In the genomic region with DNA sequence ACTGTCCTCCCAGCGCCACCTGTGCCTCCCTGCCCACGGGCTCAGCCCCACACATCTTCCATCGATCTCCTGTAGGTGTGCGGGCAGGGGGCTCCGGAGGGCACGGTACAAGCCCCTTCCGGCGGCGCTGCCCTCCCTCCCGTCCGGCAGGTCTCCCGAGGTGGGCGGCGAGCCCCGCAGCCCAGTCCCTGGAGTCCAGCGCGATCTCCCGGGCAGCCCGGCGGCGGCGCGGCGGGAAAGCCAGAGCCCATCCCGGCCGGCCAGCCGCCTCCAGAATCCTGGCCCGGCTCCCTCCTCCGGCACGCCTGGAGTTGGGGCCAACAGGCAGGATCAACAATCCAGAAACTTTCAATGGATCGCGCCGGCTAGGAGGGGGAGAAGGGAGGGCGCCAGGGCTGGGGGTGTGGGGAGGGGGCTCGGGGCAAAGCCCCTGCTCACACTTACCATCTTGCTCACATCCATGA, we compare ENCODE assay signal across 8 cellular contexts.
DNase-seq lines count a peak whose midpoint lies in the region; ATAC-seq and TF ChIP-seq lines count a peak whose summit lies in the region.

No MANE protein-coding gene starts in this region.

- peaks cover 33% of the 10 kb centered on the region for H3K4me1 Mint-ChIP-seq in CD14-positive monocyte

- TF ChIP-seq CTCF in CD14-positive monocyte (IDR thresholded peaks at IDR 0.05) (no peak), left ventricle myocardium inferior (IDR thresholded peaks at IDR 0.05; ENCODE audit: borderline replicate concordance) (no peak), parathyroid adenoma (IDR thresholded peaks at IDR 0.05) (no peak)

- H3K27me3 ChIP-seq in HUES6 (ENCODE audit: control insufficient read depth, insufficient read depth, low read length) (no peaks in the 10 kb centered on the region), left ventricle myocardium inferior (ENCODE audit: low read depth) (no peaks in the 10 kb centered on the region), parathyroid adenoma (ENCODE audit: control insufficient read depth, insufficient read depth, low read length) (no peaks in the 10 kb centered on the region)

- H3K4me1 ChIP-seq in HUES6 (ENCODE audit: control insufficient read depth, insufficient read depth, low read length) (peaks cover 16% of the 10 kb centered on the region), left ventricle myocardium inferior (peaks cover 29% of the 10 kb centered on the region), parathyroid adenoma (peaks cover 3% of the 10 kb centered on the region)

- H3K27me3 Mint-ChIP-seq in CD14-positive monocyte (ENCODE audit: low read depth in 3 of 3) = peaks cover 0 to 5% (median 0%) of the 10 kb centered on the region in 3 donors

- peak overlapping the region; percentile 98 for H3K4me3 ChIP-seq in HUES6 (ENCODE audit: low read depth, low read length)
- peak overlapping the region; percentile 83 for H3K4me3 ChIP-seq in left ventricle myocardium inferior
- peak overlapping the region; percentile 35 for H3K4me3 ChIP-seq in parathyroid adenoma (ENCODE audit: low read depth, low read length)

- H3K27ac Mint-ChIP-seq in CD14-positive monocyte = peak overlapping the region in 5 of 7 donors; percentile 0 to 82 (median 52)

- peak overlapping the region; percentile 95 for H3K9ac ChIP-seq in HUES6 (ENCODE audit: low read length)
- no peak overlapping the region for H3K9ac ChIP-seq in parathyroid adenoma

- peaks cover 10% of the 10 kb centered on the region for H3K36me3 ChIP-seq in HUES6 (ENCODE audit: control insufficient read depth, insufficient read depth, low read length)
- no peaks in the 10 kb centered on the region for H3K36me3 ChIP-seq in left ventricle myocardium inferior
- no peaks in the 10 kb centered on the region for H3K36me3 ChIP-seq in parathyroid adenoma (ENCODE audit: control insufficient read depth, insufficient read depth, low read length)

- DNase-seq in CD14-positive monocyte (ENCODE audit: low spot score) = no peak
- DNase-seq in left ventricle myocardium inferior = peak; percentile 66
- no peak for DNase-seq in mesenteric fat pad (ENCODE audit: low spot score)

- peaks cover 0 to 3% (median 0%) of the 10 kb centered on the region in 7 donors for H3K9me3 Mint-ChIP-seq in CD14-positive monocyte

- peak overlapping the region; percentile 97 for H3K27ac ChIP-seq in HUES6 (ENCODE audit: low read depth, low read length)
- H3K27ac ChIP-seq in adipose tissue (ENCODE audit: low read depth, low read length) = peak overlapping the region; percentile 2
- peak overlapping the region; percentile 88 for H3K27ac ChIP-seq in left ventricle myocardium inferior (replicated peaks)
- H3K27ac ChIP-seq in parathyroid adenoma = peak overlapping the region; percentile 24

- WGBS in adipose tissue, 3 donors = 1 to 4% (median 2%) methylated on average over 11 to 34 of the region's 35 CpGs

- intact Hi-C loops in CD14-positive monocyte (cut with micrococcal nuclease) = no loop called here
- intact Hi-C loops in left ventricle myocardium inferior (cut with micrococcal nuclease) = no loop called here

- H3K4me3 Mint-ChIP-seq in CD14-positive monocyte = peak overlapping the region; percentile 78 to 92

- peaks cover 6 to 11% of the 10 kb centered on the region in 2 donors for H3K36me3 Mint-ChIP-seq in CD14-positive monocyte

- peak overlapping the region; percentile 86 for H3K4me2 ChIP-seq in parathyroid adenoma (ENCODE audit: low read length)

- peak overlapping the region; percentile 85 for H2AFZ ChIP-seq in parathyroid adenoma

- ATAC-seq in HG02610 (IDR thresholded peaks at IDR 0.05; ENCODE audit: unreplicated experiment) (no peak), HG02981 (IDR thresholded peaks at IDR 0.05; ENCODE audit: unreplicated experiment) (no peak)

- H3K79me2 ChIP-seq in parathyroid adenoma = peaks cover 6% of the 10 kb centered on the region

- H3K9me3 ChIP-seq in HUES6 (ENCODE audit: control insufficient read depth, insufficient read depth, low read depth, low read length) = peaks cover 7% of the 10 kb centered on the region
- H3K9me3 ChIP-seq in left ventricle myocardium inferior (replicated peaks) = peaks cover 7% of the 10 kb centered on the region
- no peaks in the 10 kb centered on the region for H3K9me3 ChIP-seq in parathyroid adenoma (ENCODE audit: control insufficient read depth, low read length)

Comparison
In these comparisons a context has a peak if more than half of its experiments do, and no peak if none do; other contexts are left out.
1. H3K27ac ChIP-seq: peak in every context shown above with its lines; median percentile 97 in HUES6; 88 in left ventricle myocardium inferior; 24 in parathyroid adenoma; 2 in adipose tissue.
2. H3K4me3 ChIP-seq: peak in every context shown above with its lines; median percentile 98 in HUES6; 83 in left ventricle myocardium inferior; 35 in parathyroid adenoma.